28 cellular contexts compared by ENCODE assay signal in genomic region chr12:3065300-3065699, GRCh38. TPM values are rescaled to one million over a fixed set of nuclear protein-coding genes. Genes with fewer than 3 reads are reported as not detected.
"Had no signal": no experiment of that assay in that cellular context is flagged by ENCODE, and none has a peak within 500 bp of the region (broad histone marks: within the 10 kb centered on the region; RNA-seq: fewer than 3 reads in every experiment).

No MANE protein-coding gene starts in this region.

- H3K4me1 Mint-ChIP-seq: activated B cell treated with CpG ODN at 0.5 μM for 24 hours had no signal

- H3K9me3 Mint-ChIP-seq: activated CD4-positive, alpha-beta T cell treated with anti-CD3 and anti-CD28 coated beads, Interleukin-2, amount 10 ng/mL, durations not matched to agents 24 days and 14 days; activated T-helper 1 cell treated with anti-CD3 and anti-CD28 coated beads, Interleukin-12 subunit alpha, Interleukin-12 subunit beta, Interleukin-2, Interleukin-4 antibody, amounts not matched to agents 30 ng/mL and 10 ng/mL and 1 ng/mL, durations not matched to agents 14 hours and 24 hours and 36 hours had no signal

- H3K4me1 ChIP-seq: Peyer's patch had no signal

- DNase-seq: activated B cell treated with CpG ODN at 0.5 μM for 24 hours; activated CD4-positive, alpha-beta T cell treated with anti-CD3 and anti-CD28 coated beads for 1 hour; activated CD4-positive, alpha-beta T cell treated with anti-CD3 and anti-CD28 coated beads, Interleukin-2, amount 10 ng/mL, durations not matched to agents 24 days and 14 days; activated CD4-positive, alpha-beta T cell treated with anti-CD3 and anti-CD28 coated beads, Interleukin-2, amount 50 U/mL, for 48 hours; activated CD8-positive, alpha-beta memory T cell treated with anti-CD3 and anti-CD28 coated beads, Interleukin-2, amount 10 ng/mL, durations not matched to agents 7 days and 5 days; activated effector memory CD4-positive, alpha-beta T cell treated with anti-CD3 and anti-CD28 coated beads, Interleukin-2, amount 50 U/mL, for 16 hours; activated naive CD4-positive, alpha-beta T cell treated with Interleukin-2 at 50 U/mL for 16 hours; activated T-cell treated with anti-CD3 and anti-CD28 coated beads, Interleukin-2, amount 50 U/mL, for 24 hours; amygdala; NCI-H1105 treated with DMSO at 0.1 percent for 48 hours; NCI-H1436 treated with DMSO at 0.1 percent for 48 hours; NCI-H187; NCI-H2081; NCI-H510A treated with DMSO at 0.1 percent for 48 hours; NCI-H69; NK-92 treated with Interleukin-12 subunit alpha and Interleukin-12 subunit beta, amount 100 ng/mL, for 24 hours; OCI-M1; Peyer's patch; Right ventricle myocardium superior; SJCRH30; SK-N-SH; T-helper 1 cell had no signal

- H3K36me3 Mint-ChIP-seq: activated CD8-positive, alpha-beta memory T cell treated with anti-CD3 and anti-CD28 coated beads, Interleukin-2, amount 10 ng/mL, durations not matched to agents 7 days and 5 days; brain had no signal

- H3K4me3 Mint-ChIP-seq: activated B cell treated with CpG ODN at 0.5 μM for 24 hours; activated CD4-positive, alpha-beta T cell treated with anti-CD3 and anti-CD28 coated beads, Interleukin-2, amount 10 ng/mL, durations not matched to agents 24 days and 14 days; activated CD8-positive, alpha-beta memory T cell treated with anti-CD3 and anti-CD28 coated beads, Interleukin-2, amount 10 ng/mL, durations not matched to agents 7 days and 5 days; activated naive CD8-positive, alpha-beta T cell; activated T-cell treated with anti-CD3 and anti-CD28 coated beads, Interleukin-2, amount 50 U/mL, for 24 hours; activated T-helper 1 cell treated with anti-CD3 and anti-CD28 coated beads, Interleukin-12 subunit alpha, Interleukin-12 subunit beta, Interleukin-2, Interleukin-4 antibody, amounts not matched to agents 30 ng/mL and 10 ng/mL and 1 ng/mL, durations not matched to agents 14 hours and 24 hours and 36 hours; brain had no signal

- H3K9me3 ChIP-seq: Peyer's patch, SK-N-SH had no signal

- ATAC-seq: activated CD8-positive, alpha-beta memory T cell treated with anti-CD3 and anti-CD28 coated beads, Interleukin-2, amount 10 ng/mL, durations not matched to agents 7 days and 5 days had no signal

- H3K36me3 ChIP-seq: cardiac muscle cell, Peyer's patch, SJCRH30 had no signal

- H3K27me3 ChIP-seq: cardiac muscle cell, Peyer's patch, SJCRH30 had no signal

- H3K9me2 ChIP-seq: SK-N-SH had no signal

- H3K4me3 ChIP-seq: cardiac muscle cell, Peyer's patch, SJCRH30 had no signal

- H3K27ac ChIP-seq: cardiac muscle cell, Peyer's patch, RWPE1, SJCRH30 had no signal

- H3K4me2 ChIP-seq: SK-N-SH had no signal

- H3K27ac Mint-ChIP-seq: activated B cell treated with CpG ODN at 0.5 μM for 24 hours; activated CD4-positive, alpha-beta T cell treated with anti-CD3 and anti-CD28 coated beads, Interleukin-2, amount 10 ng/mL, durations not matched to agents 24 days and 14 days; activated CD8-positive, alpha-beta memory T cell treated with anti-CD3 and anti-CD28 coated beads, Interleukin-2, amount 10 ng/mL, durations not matched to agents 7 days and 5 days; activated naive CD8-positive, alpha-beta T cell; activated T-cell treated with anti-CD3 and anti-CD28 coated beads, Interleukin-2, amount 50 U/mL, for 24 hours; activated T-helper 1 cell treated with anti-CD3 and anti-CD28 coated beads, Interleukin-12 subunit alpha, Interleukin-12 subunit beta, Interleukin-2, Interleukin-4 antibody, amounts not matched to agents 30 ng/mL and 10 ng/mL and 1 ng/mL, durations not matched to agents 14 hours and 24 hours and 36 hours; brain had no signal

RNA-seq across cellular contexts. Expression of gene TSPAN9, which starts 11.9 kb away (rescaled TPM):
- total RNA-seq: activated CD8-positive, alpha-beta memory T cell treated with anti-CD3 and anti-CD28 coated beads, Interleukin-2, amount 10 ng/mL, durations not matched to agents 7 days and 5 days; T-helper 2 cell treated with Interferon-gamma antibody and Interleukin-4, amounts not matched to agents 100 ng/mL and 5 ng/mL, for 36 hours had no signal
